In the genomic region with DNA sequence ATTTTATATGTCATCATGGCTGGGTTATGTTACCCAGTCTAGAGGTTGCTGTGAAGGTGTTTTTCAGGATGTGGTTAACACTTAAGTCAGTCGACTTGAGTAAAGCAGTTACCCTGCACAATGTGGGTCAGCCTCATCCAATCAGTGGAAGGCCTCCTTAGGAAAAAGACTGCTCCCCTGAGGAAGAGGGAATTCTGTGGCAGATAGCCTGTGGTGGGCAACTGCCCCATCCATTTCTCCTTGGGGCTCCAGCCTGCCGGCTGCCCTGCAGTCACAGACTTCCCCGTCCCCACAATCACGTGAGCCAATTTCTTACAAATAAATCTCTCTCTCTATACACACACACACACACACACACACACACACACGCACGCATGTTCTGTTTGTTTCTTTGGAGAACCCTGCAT, we compare ENCODE assay signal across 12 cellular contexts. TPM values are rescaled to one million over a fixed set of nuclear protein-coding genes. Genes with fewer than 3 reads are reported as not detected.
A peak's percentile ranks its signal among the peaks of the same experiment; 100 is the strongest.
DNase-seq lines count a peak whose midpoint lies in the region; ATAC-seq and TF ChIP-seq lines count a peak whose summit lies in the region.
"Had no signal": no experiment of that assay in that cellular context is flagged by ENCODE, and none has a peak within 500 bp of the region (broad histone marks: within the 10 kb centered on the region; RNA-seq: fewer than 3 reads in every experiment).

No MANE protein-coding gene starts in this region.

- H3K9me3 Mint-ChIP-seq in activated CD8-positive, alpha-beta memory T cell treated with anti-CD3 and anti-CD28 coated beads, Interleukin-2, amount 10 ng/mL, durations not matched to agents 7 days and 5 days (ENCODE audit: low read depth): peaks cover 9% of the 10 kb centered on the region
- H3K9me3 Mint-ChIP-seq in natural killer cell: peaks cover 3 to 12% of the 10 kb centered on the region in 2 donors

- H3K4me3 ChIP-seq in stomach: no peak overlapping the region
- H3K4me3 ChIP-seq: ovary had no signal

- TF ChIP-seq CTCF in natural killer cell (IDR thresholded peaks at IDR 0.05) (no peak), stomach (IDR thresholded peaks at IDR 0.05) (no peak)

- intact Hi-C loops in natural killer cell (cut with micrococcal nuclease) (loop anchor here (1.0 kb wide), 1 partner anchor 210 kb away; a partner anchor contains a TSS), stomach (cut with DNase I; ENCODE audit: low total_unique reads) (no loop called here)

- ATAC-seq in GM18867 (IDR thresholded peaks at IDR 0.05; ENCODE audit: unreplicated experiment) (peak; percentile 65), HG03521 (IDR thresholded peaks at IDR 0.05; ENCODE audit: unreplicated experiment) (peak; percentile 40), natural killer cell (peak; percentile 82 to 86 (median 83)), GM21526 (IDR thresholded peaks at IDR 0.05; ENCODE audit: low FRiP score, unreplicated experiment) (no peak)
- ATAC-seq in activated CD8-positive, alpha-beta memory T cell treated with anti-CD3 and anti-CD28 coated beads, Interleukin-2, amount 10 ng/mL, durations not matched to agents 7 days and 5 days: peak; percentile 71

- peaks cover 26% of the 10 kb centered on the region for H3K27me3 Mint-ChIP-seq in activated CD8-positive, alpha-beta memory T cell treated with anti-CD3 and anti-CD28 coated beads, Interleukin-2, amount 10 ng/mL, durations not matched to agents 7 days and 5 days
- peaks cover 0 to 11% of the 10 kb centered on the region in 2 donors for H3K27me3 Mint-ChIP-seq in natural killer cell (ENCODE audit: low read depth in 2 of 2)

- 81 to 91% (median 84%) methylated on average over 6 of the region's 6 CpGs for WGBS in stomach, 5 donors

- no peaks in the 10 kb centered on the region for H3K9me3 ChIP-seq in stomach
- H3K9me3 ChIP-seq: ovary had no signal

- peaks cover 48 to 96% (median 90%) of the 10 kb centered on the region in 4 donors for H3K36me3 ChIP-seq in stomach
- H3K36me3 ChIP-seq: ovary had no signal

- H3K36me3 Mint-ChIP-seq in activated CD8-positive, alpha-beta memory T cell treated with anti-CD3 and anti-CD28 coated beads, Interleukin-2, amount 10 ng/mL, durations not matched to agents 7 days and 5 days: peaks cover 15% of the 10 kb centered on the region
- no peaks in the 10 kb centered on the region for H3K36me3 Mint-ChIP-seq in natural killer cell

- H3K4me1 ChIP-seq in stomach: peaks cover 0 to 18% (median 0%) of the 10 kb centered on the region in 4 donors

- peaks cover 76% of the 10 kb centered on the region for H3K4me1 Mint-ChIP-seq in activated CD8-positive, alpha-beta memory T cell treated with anti-CD3 and anti-CD28 coated beads, Interleukin-2, amount 10 ng/mL, durations not matched to agents 7 days and 5 days
- H3K4me1 Mint-ChIP-seq in natural killer cell: peaks cover 57 to 59% of the 10 kb centered on the region in 2 donors

- CTCF ChIA-PET in activated CD8-positive, alpha-beta memory T cell treated with anti-CD3 and anti-CD28 coated beads, Interleukin-2, amount 10 ng/mL, durations not matched to agents 7 days and 5 days (lab: Charles Lee): interaction anchor here (1.7 kb wide), 1 partner anchor 16 kb away, joined by 8 read pairs; no protein-coding TSS in a partner anchor

- peak overlapping the region; percentile 69 for H3K27ac Mint-ChIP-seq in activated CD8-positive, alpha-beta memory T cell treated with anti-CD3 and anti-CD28 coated beads, Interleukin-2, amount 10 ng/mL, durations not matched to agents 7 days and 5 days
- peak overlapping the region; percentile 79 to 83 for H3K27ac Mint-ChIP-seq in natural killer cell

- DNase-seq in activated CD8-positive, alpha-beta memory T cell treated with anti-CD3 and anti-CD28 coated beads, Interleukin-2, amount 10 ng/mL, durations not matched to agents 7 days and 5 days: peak; percentile 74
- DNase-seq in natural killer cell (peak; percentile 44), GF-D8 (lab: John Stamatoyannopoulos, UW) (no peak), D341Med (ENCODE audit: low spot score) (no peak), stomach (no peak)
- DNase-seq: islet precursor cell, NCI-H1417, SHP77 had no signal

- peak overlapping the region; percentile 29 for H3K4me3 Mint-ChIP-seq in activated CD8-positive, alpha-beta memory T cell treated with anti-CD3 and anti-CD28 coated beads, Interleukin-2, amount 10 ng/mL, durations not matched to agents 7 days and 5 days
- H3K4me3 Mint-ChIP-seq in natural killer cell: peak overlapping the region; percentile 74

- no peaks in the 10 kb centered on the region for H3K27me3 ChIP-seq in stomach
- H3K27me3 ChIP-seq: ovary had no signal

- TF ChIP-seq POLR2A in stomach (IDR thresholded peaks at IDR 0.05): no peak

- no peak overlapping the region for H3K27ac ChIP-seq in stomach
- H3K27ac ChIP-seq: ovary had no signal

- no peak for TF ChIP-seq EP300 in stomach (IDR thresholded peaks at IDR 0.05)

RNA-seq across cellular contexts. Expression of a gene that starts 34.5 kb away (rescaled TPM):
- 10 to 100 TPM; 29.4 to 37.4 TPM for total RNA-seq in activated CD8-positive, alpha-beta memory T cell treated with anti-CD3 and anti-CD28 coated beads, Interleukin-2, amount 10 ng/mL, durations not matched to agents 7 days and 5 days
- total RNA-seq in natural killer cell (10 to 100 TPM; 26.3 to 31.1 (median 30.4) TPM), stomach (100 to 1,000 TPM in 1 of 5 donors, 10 to 100 TPM in 4; 48.4 to 120 (median 88.1) TPM)
- polyA plus RNA-seq in stomach: 100 to 1,000 TPM in 2 of 3 donors, 10 to 100 TPM in 1; 64.7 to 188 (median 155) TPM

Comparison
In these comparisons a context has a peak if more than half of its experiments do, and no peak if none do; other contexts are left out.
1. DNase-seq: peak in activated CD8-positive, alpha-beta memory T cell treated with anti-CD3 and anti-CD28 coated beads, Interleukin-2, amount 10 ng/mL, durations not matched to agents 7 days and 5 days (single experiment) and natural killer cell (single experiment); none in GF-D8 (single experiment), D341Med (single experiment) and stomach (single experiment).